Comparison of ENCODE assay signal across 8 cellular contexts in genomic region chr6:157756708-157757429, GRCh38.
DNase-seq lines count a peak whose midpoint lies in the region; ATAC-seq, FAIRE-seq and TF ChIP-seq lines count a peak whose summit lies in the region.

No MANE protein-coding gene starts in this region.

- no peaks in the 10 kb centered on the region for H3K27me3 ChIP-seq in adipocyte (replicated peaks; ENCODE audit: control insufficient read depth, insufficient read depth, low read length)
- H3K27me3 ChIP-seq in heart left ventricle, result no peaks in the 10 kb centered on the region

- H3K4me3 ChIP-seq in adipocyte (ENCODE audit: low read length) (no peak overlapping the region), heart left ventricle (peak overlapping the region in 1 of 12 donors; percentile 4)

- intact Hi-C loops in heart left ventricle (cut with DNase I), result loop anchor here (2.0 to 10.0 kb wide), 8 partner anchors 90 to 316 kb away; no protein-coding TSS in a partner anchor

- TF ChIP-seq CTCF in heart left ventricle (IDR thresholded peaks at IDR 0.05), result peak; percentile 77 to 88 (median 82)

- H3K4me1 ChIP-seq in adipocyte (ENCODE audit: control insufficient read depth, insufficient read depth, low read length) (peaks cover 29% of the 10 kb centered on the region), heart left ventricle (peaks cover 0 to 42% (median 13%) of the 10 kb centered on the region in 12 donors)

- TF ChIP-seq POLR2A in heart left ventricle (IDR thresholded peaks at IDR 0.05), result no peak

- peak; percentile 84 to 91 (median 88) for ATAC-seq in heart left ventricle

- H3K36me3 ChIP-seq in adipocyte (ENCODE audit: control insufficient read depth, insufficient read depth, low read length, severe bottlenecking) (no peaks in the 10 kb centered on the region), heart left ventricle (no peaks in the 10 kb centered on the region)

- FAIRE-seq in urothelium cell line (lab: Jason Lieb, UNC), result no peak

- DNase-seq in SIG-M5 treated with dmso at 0.1 percent for 504 hours (lab: John Stamatoyannopoulos, UW; ENCODE audit: unreplicated experiment) (peak; percentile 74), SIG-M5 (lab: John Stamatoyannopoulos, UW) (no peak), NCI-H1105 treated with DMSO at 0.1 percent for 48 hours (lab: John Stamatoyannopoulos, UW) (peak; percentile 90), SW 1271 (lab: John Stamatoyannopoulos, UW) (peak; percentile 31 to 80), adipocyte (ENCODE audit: low read depth) (peak; percentile 95), heart left ventricle (peak; percentile 85 to 92 (median 87)), putamen (ENCODE audit: low spot score) (peak; percentile 86), urothelium cell line (ENCODE audit: low spot score) (peak; percentile 85)

- 23 to 28% (median 27%) methylated on average over 17 to 19 of the region's 19 CpGs for WGBS in heart left ventricle, 4 donors

- peak overlapping the region in 3 of 12 donors; percentile 8 to 48 (median 45) for H3K27ac ChIP-seq in heart left ventricle

- H3K9me3 ChIP-seq in adipocyte (ENCODE audit: control insufficient read depth, low read length) (no peaks in the 10 kb centered on the region), heart left ventricle (peaks cover 0 to 4% (median 0%) of the 10 kb centered on the region in 12 donors)

- H3K9ac ChIP-seq in adipocyte (ENCODE audit: low read length), result peak overlapping the region; percentile 68
